10 cellular contexts compared by ENCODE assay signal in the genomic region with DNA sequence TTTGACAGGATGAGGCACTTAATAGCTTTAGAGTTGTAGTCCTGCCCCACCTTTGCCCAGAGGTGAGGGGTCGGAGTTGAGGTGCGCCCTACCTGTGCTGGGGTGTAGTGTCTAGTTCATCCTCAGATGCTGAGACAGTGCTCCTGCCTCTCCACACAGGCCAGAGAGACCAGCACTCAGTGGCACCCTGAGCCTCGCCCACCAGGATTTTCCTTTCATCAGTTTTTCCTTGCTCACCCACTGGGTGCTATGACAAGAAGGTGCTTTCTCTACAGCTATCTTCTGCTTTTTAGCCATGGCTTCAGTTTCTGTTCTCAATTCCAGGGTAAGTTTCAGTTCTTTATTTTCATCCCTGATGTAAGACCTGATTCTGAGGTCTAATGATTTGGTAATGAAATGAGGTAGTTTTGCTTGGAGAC. TPM values are rescaled to one million over a fixed set of nuclear protein-coding genes. Genes with fewer than 3 reads are reported as not detected.
DNase-seq lines count a peak whose midpoint lies in the region; ATAC-seq and TF ChIP-seq lines count a peak whose summit lies in the region.
"Had no signal": no experiment of that assay in that cellular context is flagged by ENCODE, and none has a peak within 500 bp of the region (broad histone marks: within the 10 kb centered on the region; RNA-seq: fewer than 3 reads in every experiment).

No MANE protein-coding gene starts in this region.

- H3K9me2 ChIP-seq in OCI-LY7 (ENCODE audit: insufficient read depth, low read length): no peaks in the 10 kb centered on the region

- ATAC-seq in HG02840 (IDR thresholded peaks at IDR 0.05; ENCODE audit: low FRiP score, unreplicated experiment): peak; percentile 79
- peak; percentile 82 for ATAC-seq in stimulated activated effector memory CD8-positive, alpha-beta T cell treated with anti-CD3 and anti-CD28 coated beads, Interleukin-12 subunit alpha, Interleukin-12 subunit beta, amount 100 ng/mL, for 72 hours
- ATAC-seq: CD8-positive, alpha-beta T cell had no signal

- no peaks in the 10 kb centered on the region for H3K9me3 ChIP-seq in OCI-LY7 (ENCODE audit: low read length)
- H3K9me3 ChIP-seq: SJSA1 had no signal

- H3K4me3 Mint-ChIP-seq in stimulated activated effector memory CD8-positive, alpha-beta T cell treated with anti-CD3 and anti-CD28 coated beads, Interleukin-12 subunit alpha, Interleukin-12 subunit beta, amount 100 ng/mL, for 72 hours: no peak overlapping the region
- H3K4me3 Mint-ChIP-seq: CD8-positive, alpha-beta T cell had no signal

- TF ChIP-seq CTCF in OCI-LY7 (conservative IDR thresholded peaks at IDR 0.05; ENCODE audit: low read length) (no peak), RWPE1 (conservative IDR thresholded peaks at IDR 0.05; ENCODE audit: low read depth) (no peak)

- CTCF ChIA-PET in OCI-LY7 (lab: Charles Lee; ENCODE audit: unreplicated experiment): interaction anchor here (0.9 kb wide), 1 partner anchor 146 kb away, joined by 3 read pairs; no protein-coding TSS in a partner anchor
- CTCF ChIA-PET in RWPE1 (lab: Yijun Ruan, JAX): no interaction called here

- no peaks in the 10 kb centered on the region for H3K79me2 ChIP-seq in OCI-LY7 (ENCODE audit: insufficient read depth, low read depth, low read length)

- H3K4me3 ChIP-seq in OCI-LY7 (ENCODE audit: low read depth, low read length, poor library complexity, severe bottlenecking): peak overlapping the region; percentile 61

- peak overlapping the region; percentile 5; the same call in 1 of the 2 replicates for H2AFZ ChIP-seq in OCI-LY7 (ENCODE audit: low read length)

- intact Hi-C loops in OCI-LY7 (cut with micrococcal nuclease; ENCODE audit: unreplicated experiment): loop anchor here (1.0 to 5.0 kb wide), 4 partner anchors 15 to 80 kb away; a partner anchor contains a TSS

- H4K20me1 ChIP-seq in OCI-LY7 (ENCODE audit: insufficient read depth, low read length): no peaks in the 10 kb centered on the region

- peaks cover 35% of the 10 kb centered on the region for H3K4me1 Mint-ChIP-seq in stimulated activated effector memory CD8-positive, alpha-beta T cell treated with anti-CD3 and anti-CD28 coated beads, Interleukin-12 subunit alpha, Interleukin-12 subunit beta, amount 100 ng/mL, for 72 hours

- no peak overlapping the region for H3K27ac Mint-ChIP-seq in stimulated activated effector memory CD8-positive, alpha-beta T cell treated with anti-CD3 and anti-CD28 coated beads, Interleukin-12 subunit alpha, Interleukin-12 subunit beta, amount 100 ng/mL, for 72 hours
- H3K27ac Mint-ChIP-seq: CD8-positive, alpha-beta T cell had no signal

- no peaks in the 10 kb centered on the region for H3K36me3 ChIP-seq in OCI-LY7 (ENCODE audit: insufficient read depth, low read length)
- H3K36me3 ChIP-seq: SJSA1 had no signal

- peak overlapping the region; percentile 96 for H3K4me2 ChIP-seq in OCI-LY7 (ENCODE audit: low read length)

- BruUV-seq in OCI-LY7 (replicated peaks; lab: Mats Ljungman, UMichigan): no TSS peak

- peaks cover 82% of the 10 kb centered on the region for H3K4me1 ChIP-seq in OCI-LY7 (ENCODE audit: insufficient read depth, low read length, poor library complexity, severe bottlenecking)

- peak overlapping the region; percentile 89 for H3K27ac ChIP-seq in OCI-LY7 (ENCODE audit: low read depth, low read length, poor library complexity, severe bottlenecking)
- no peak overlapping the region for H3K27ac ChIP-seq in RWPE1
- H3K27ac ChIP-seq: SJSA1 had no signal

- DNase-seq in activated T-cell treated with anti-CD3 and anti-CD28 coated beads for 48 hours (ENCODE audit: low read depth) (peak; percentile 46), OCI-LY7 (ENCODE audit: low spot score) (peak; percentile 88), kidney tubule cell (ENCODE audit: low spot score) (no peak), hypothalamus (lab: John Stamatoyannopoulos, UW) (no peak), RWPE1 (ENCODE audit: low spot score) (no peak)
- no peak for DNase-seq in activated T-cell treated with anti-CD3 and anti-CD28 coated beads, Interleukin-2, amount 50 U/mL, for 1 hour
- peak in 1 of 2 donors; percentile 59 for DNase-seq in stimulated activated effector memory CD8-positive, alpha-beta T cell treated with anti-CD3 and anti-CD28 coated beads, Interleukin-12 subunit alpha, Interleukin-12 subunit beta, amount 100 ng/mL, for 72 hours (ENCODE audit: low spot score in 2 of 2)
- DNase-seq: CD8-positive, alpha-beta T cell had no signal

- no peaks in the 10 kb centered on the region for H3K36me3 Mint-ChIP-seq in stimulated activated effector memory CD8-positive, alpha-beta T cell treated with anti-CD3 and anti-CD28 coated beads, Interleukin-12 subunit alpha, Interleukin-12 subunit beta, amount 100 ng/mL, for 72 hours
- H3K36me3 Mint-ChIP-seq: CD8-positive, alpha-beta T cell had no signal

- no peaks in the 10 kb centered on the region for H3K9me3 Mint-ChIP-seq in stimulated activated effector memory CD8-positive, alpha-beta T cell treated with anti-CD3 and anti-CD28 coated beads, Interleukin-12 subunit alpha, Interleukin-12 subunit beta, amount 100 ng/mL, for 72 hours
- H3K9me3 Mint-ChIP-seq: CD8-positive, alpha-beta T cell had no signal

- POLR2A ChIA-PET in OCI-LY7 (lab: Charles Lee) (interaction anchor here (0.7 to 1.3 kb wide), 6 partner anchors 9 to 486 kb away, joined by 3 to 8 read pairs (median 3); no protein-coding TSS in a partner anchor), RWPE1 (lab: Yijun Ruan, JAX; ENCODE audit: low non-redundant PET) (no interaction called here)

RNA-seq across cellular contexts. Expression of a gene that starts 16.8 kb away (rescaled TPM):
- total RNA-seq in OCI-LY7 (2014; rRNA removed; shearing (Covaris generic)): 12.2 and 17.4 TPM in 2 replicates
- 32.3 and 41.6 TPM in 2 replicates for total RNA-seq in OCI-LY7 (2022)

Comparison
In these comparisons a context has a peak if more than half of its experiments do, and no peak if none do; other contexts are left out.
1. DNase-seq: peak in activated T-cell treated with anti-CD3 and anti-CD28 coated beads for 48 hours (single experiment) and OCI-LY7 (single experiment); none in activated T-cell treated with anti-CD3 and anti-CD28 coated beads, Interleukin-2, amount 50 U/mL, for 1 hour (single experiment), kidney tubule cell (single experiment), hypothalamus (0 of 51) and RWPE1 (single experiment).